ENCODE assay signal across 8 cellular contexts in genomic region chr5:121962943-121963342, GRCh38. TPM values are rescaled to one million over a fixed set of nuclear protein-coding genes. Genes with fewer than 3 reads are reported as not detected.
DNase-seq lines count a peak whose midpoint lies in the region; ATAC-seq and TF ChIP-seq lines count a peak whose summit lies in the region.

No MANE protein-coding gene starts in this region.

- H3K9me3 ChIP-seq in AG04450 (ENCODE audit: control insufficient read depth, insufficient read depth, low read length), result no peaks in the 10 kb centered on the region

- no peak for TF ChIP-seq CTCF in AG04450 (IDR thresholded peaks at IDR 0.05; ENCODE audit: low read depth, low read length)
- TF ChIP-seq CTCF in HL-60 (IDR thresholded peaks at IDR 0.05; ENCODE audit: insufficient read depth, low read length), result no peak
- TF ChIP-seq CTCF in MCF 10A (IDR thresholded peaks at IDR 0.05; ENCODE audit: unreplicated experiment), result no peak
- TF ChIP-seq CTCF in mesothelial cell of epicardium (IDR thresholded peaks at IDR 0.05; ENCODE audit: unreplicated experiment), result no peak

- CTCF ChIA-PET in AG04450 (lab: Charles Lee), result interaction anchor here (0.8 to 5.0 kb wide), 5 partner anchors 113 to 452 kb away, joined by 3 to 36 read pairs (median 8); no protein-coding TSS in a partner anchor
- CTCF ChIA-PET in MCF 10A (lab: Yijun Ruan, JAX), result interaction anchor here (0.6 to 4.2 kb wide), 14 partner anchors 8 to 510 kb away, joined by 3 to 48 read pairs (median 4); partner anchors contain the start of gene LOX

- H3K36me3 Mint-ChIP-seq in MCF 10A (ENCODE audit: insufficient read depth, unreplicated experiment) (peaks cover 9% of the 10 kb centered on the region), mesothelial cell of epicardium (peaks cover 13% of the 10 kb centered on the region)

- H3K27me3 ChIP-seq in AG04450 (ENCODE audit: control insufficient read depth, insufficient read depth, low read length) (no peaks in the 10 kb centered on the region), HL-60 (ENCODE audit: insufficient read depth, poor library complexity, severe bottlenecking) (no peaks in the 10 kb centered on the region)

- peak overlapping the region; percentile 78 for H3K4me3 Mint-ChIP-seq in MCF 10A (ENCODE audit: unreplicated experiment)
- peak overlapping the region; percentile 94 for H3K4me3 Mint-ChIP-seq in mesothelial cell of epicardium

- H3K27ac Mint-ChIP-seq in MCF 10A (ENCODE audit: low read depth, unreplicated experiment), result peak overlapping the region; percentile 96
- peak overlapping the region; percentile 97 for H3K27ac Mint-ChIP-seq in mesothelial cell of epicardium

- H3K4me1 Mint-ChIP-seq in MCF 10A (ENCODE audit: insufficient read depth, unreplicated experiment), result peaks cover 13% of the 10 kb centered on the region
- peaks cover 14% of the 10 kb centered on the region for H3K4me1 Mint-ChIP-seq in mesothelial cell of epicardium

- peak overlapping the region; percentile 93 for H3K4me3 ChIP-seq in AG04450 (ENCODE audit: low read depth, low read length)
- peak overlapping the region; percentile 73 for H3K4me3 ChIP-seq in HL-60 (replicated peaks; ENCODE audit: insufficient read depth, low read length)

- H3K27me3 Mint-ChIP-seq in MCF 10A (ENCODE audit: insufficient read depth, unreplicated experiment) (no peaks in the 10 kb centered on the region), mesothelial cell of epicardium (ENCODE audit: low read depth) (peaks cover 10% of the 10 kb centered on the region)

- POLR2A ChIA-PET in AG04450 (lab: Yijun Ruan, JAX) (interaction anchor here (1.0 kb wide), 1 partner anchor 114 kb away, joined by 4 read pairs; the partner anchor contains the start of gene LOX), MCF 10A (lab: Yijun Ruan, JAX) (interaction anchor here (0.6 to 4.3 kb wide), 23 partner anchors 9 to 1824 kb away, joined by 3 to 84 read pairs (median 6); partner anchors contain the start of genes CSNK1G3 and LOX)

- H3K27ac ChIP-seq in AG04450 (ENCODE audit: low read depth, low read length) (no peak overlapping the region), HL-60 (replicated peaks) (peak overlapping the region; percentile 77; the same call in 1 of the 2 replicates)

- DNase-seq in AG04450 (ENCODE audit: low read depth, low spot score) (no peak), HL-60 (ENCODE audit: low read depth in 1 of 2, low spot score in 1 of 2) (no peak), MCF 10A (ENCODE audit: unreplicated experiment) (no peak), mesothelial cell of epicardium (ENCODE audit: low spot score in 2 of 2, unreplicated experiment in 2 of 2) (no peak), cerebellum (ENCODE audit: low spot score) (no peak), NCI-H82 treated with DMSO at 0.1 percent for 48 hours (lab: John Stamatoyannopoulos, UW; ENCODE audit: unreplicated experiment) (no peak)
- no peak for DNase-seq in activated effector memory CD4-positive, alpha-beta T cell treated with anti-CD3 and anti-CD28 coated beads, Interleukin-2, amount 50 U/mL, for 16 hours

- no peak for ATAC-seq in GM18870 (IDR thresholded peaks at IDR 0.05; ENCODE audit: unreplicated experiment)

- intact Hi-C loops in MCF 10A (cut with micrococcal nuclease), result loop anchor here (1.0 to 10.0 kb wide), 3 partner anchors 113 to 512 kb away; no protein-coding TSS in a partner anchor

- no peaks in the 10 kb centered on the region for H3K9me3 Mint-ChIP-seq in MCF 10A (ENCODE audit: unreplicated experiment)
- peaks cover 7% of the 10 kb centered on the region for H3K9me3 Mint-ChIP-seq in mesothelial cell of epicardium

- BruUV-seq in MCF 10A (replicated peaks; lab: Mats Ljungman, UMichigan), result no TSS peak

RNA-seq across cellular contexts. Expression of gene SRFBP1, which starts 1.2 kb away (rescaled TPM):
- 4.1 and 6.1 TPM in 2 replicates for polyA plus RNA-seq in AG04450 (2011; rRNA removed)
- 3.1 and 5.0 TPM in 2 replicates for polyA minus RNA-seq in AG04450 (2011; rRNA and poly(A)+ RNA removed)
- 18.0 and 21.4 TPM in 2 replicates for total RNA-seq in MCF 10A (2022)
- 12.9 to 13.1 TPM (median 13.1 TPM) in 3 replicates for total RNA-seq in mesothelial cell of epicardium
- total RNA-seq in cerebellum, result 25.5 TPM
